ENCODE assay signal across 1 cellular context in genomic region chr4:118975487-118976192, GRCh38.
TF ChIP-seq lines count a peak whose summit lies in the region.

No MANE protein-coding gene starts in this region.

TF ChIP-seq in GM23338, 12 proteins besides CTCF, POLR2A, EP300 and RAD21 (continued from another document):
- TF ChIP-seq POLR2AphosphoS5 (IDR thresholded peaks at IDR 0.05; ENCODE audit: low read depth) (no peak), NANOG (IDR thresholded peaks at IDR 0.05; ENCODE audit: borderline replicate concordance) (no peak)
